ENCODE assay signal across 22 cellular contexts in genomic region chr2:18154812-18155211, GRCh38.
DNase-seq lines count a peak whose midpoint lies in the region; ATAC-seq and TF ChIP-seq lines count a peak whose summit lies in the region.
"Had no signal": no experiment of that assay in that cellular context is flagged by ENCODE, and none has a peak within 500 bp of the region (broad histone marks: within the 10 kb centered on the region; RNA-seq: fewer than 3 reads in every experiment).

No MANE protein-coding gene starts in this region.

- peak overlapping the region; percentile 50 for H3K4me2 ChIP-seq in PC-9

- H3K27ac ChIP-seq in PC-9 (peak overlapping the region; percentile 38), suprapubic skin (peak overlapping the region; percentile 29)
- H3K27ac ChIP-seq: parathyroid adenoma, RWPE1, sigmoid colon had no signal

- DNase-seq in ELR (ENCODE audit: low read depth) (peak; percentile 3), PC-9 (peak in 1 of 2 experiments; percentile 64), foreskin fibroblast (no peak), suprapubic skin (ENCODE audit: low spot score in 2 of 2) (no peak), mucosa of descending colon (no peak), NCI-H2227 (lab: John Stamatoyannopoulos, UW; ENCODE audit: unreplicated experiment) (no peak)
- no peak for DNase-seq in stimulated activated CD4-positive, alpha-beta T cell treated with anti-CD3 and anti-CD28 coated beads, Interleukin-12 subunit alpha, Interleukin-12 subunit beta, amount 100 ng/mL, for 4 hours
- DNase-seq: activated CD4-positive, CD25-positive, alpha-beta regulatory T cell; activated CD8-positive, alpha-beta T cell treated with anti-CD3 and anti-CD28 coated beads, Interleukin-2, amount 10 ng/mL, durations not matched to agents 7 days and 5 days; activated gamma-delta T cell; cortex of kidney; DMS79; GOT3; head of caudate nucleus; NCI-H1417; NCI-H2081 treated with DMSO at 0.1 percent for 48 hours; sigmoid colon; substantia nigra; T-helper 9 cell had no signal

- no peak for ATAC-seq in mucosa of descending colon
- ATAC-seq: activated CD8-positive, alpha-beta T cell treated with anti-CD3 and anti-CD28 coated beads, Interleukin-2, amount 10 ng/mL, durations not matched to agents 7 days and 5 days; left lobe of liver had no signal

- H3K9me2 ChIP-seq in PC-9 (ENCODE audit: insufficient read depth), result no peaks in the 10 kb centered on the region

- H3K4me1 ChIP-seq in PC-9 (replicated peaks; ENCODE audit: insufficient read depth) (peaks cover 28% of the 10 kb centered on the region), suprapubic skin (no peaks in the 10 kb centered on the region), mucosa of descending colon (ENCODE audit: low read depth) (no peaks in the 10 kb centered on the region)
- H3K4me1 ChIP-seq: parathyroid adenoma, sigmoid colon had no signal

- BruUV-seq in PC-9 (replicated peaks; lab: Mats Ljungman, UMichigan), result no TSS peak

- H4K20me1 ChIP-seq in PC-9 (ENCODE audit: insufficient read depth), result no peaks in the 10 kb centered on the region

- TF ChIP-seq EP300 in suprapubic skin (IDR thresholded peaks at IDR 0.05), result no peak

- TF ChIP-seq POLR2A in suprapubic skin (IDR thresholded peaks at IDR 0.05), result no peak

- H2AFZ ChIP-seq in PC-9, result no peak overlapping the region
- H2AFZ ChIP-seq: parathyroid adenoma had no signal

- peaks cover 26% of the 10 kb centered on the region; the same call in 1 of the 2 replicates for H3F3A ChIP-seq in PC-9 (ENCODE audit: insufficient read depth, low read depth)

- H3K4me3 ChIP-seq in PC-9, result no peak overlapping the region
- H3K4me3 ChIP-seq in foreskin fibroblast (ENCODE audit: low read depth in 1 of 2, low read length in 2 of 2), result no peak overlapping the region
- no peak overlapping the region for H3K4me3 ChIP-seq in suprapubic skin
- H3K4me3 ChIP-seq in mucosa of descending colon, result no peak overlapping the region
- H3K4me3 ChIP-seq: sigmoid colon had no signal

- no peaks in the 10 kb centered on the region for H3K79me2 ChIP-seq in PC-9 (ENCODE audit: low read depth)
- H3K79me2 ChIP-seq: parathyroid adenoma had no signal

- TF ChIP-seq CTCF in PC-9 (conservative IDR thresholded peaks at IDR 0.05) (no peak; the same call in 1 of the 2 replicates), foreskin fibroblast (IDR thresholded peaks at IDR 0.05; ENCODE audit: low read depth, low read length) (peak; percentile 7), suprapubic skin (IDR thresholded peaks at IDR 0.05) (peak in 1 of 2 donors; percentile 13), mucosa of descending colon (IDR thresholded peaks at IDR 0.05) (no peak)

- CTCF ChIA-PET in PC-9 (lab: Charles Lee), result no interaction called here

- H3K9me3 ChIP-seq in PC-9 (ENCODE audit: insufficient read depth, low read depth) (no peaks in the 10 kb centered on the region), suprapubic skin (no peaks in the 10 kb centered on the region), mucosa of descending colon (no peaks in the 10 kb centered on the region)
- H3K9me3 ChIP-seq: sigmoid colon had no signal

- H3K36me3 ChIP-seq in PC-9 (ENCODE audit: low read depth) (no peaks in the 10 kb centered on the region), suprapubic skin (no peaks in the 10 kb centered on the region), mucosa of descending colon (ENCODE audit: low read depth) (no peaks in the 10 kb centered on the region)
- H3K36me3 ChIP-seq: sigmoid colon had no signal

- POLR2A ChIA-PET in PC-9 (lab: Charles Lee; ENCODE audit: unreplicated experiment), result no interaction called here

- intact Hi-C loops in PC-9 (cut with micrococcal nuclease; ENCODE audit: unreplicated experiment), result no loop called here
- intact Hi-C loops in mucosa of descending colon (cut with DNase I, micrococcal nuclease), result no loop called here

- no peaks in the 10 kb centered on the region for H3K27me3 ChIP-seq in PC-9 (ENCODE audit: insufficient read depth, low read depth)
- H3K27me3 ChIP-seq in suprapubic skin, result no peaks in the 10 kb centered on the region
- H3K27me3 ChIP-seq: sigmoid colon had no signal
